Comparison of ENCODE assay signal across 7 cellular contexts in the genomic region with DNA sequence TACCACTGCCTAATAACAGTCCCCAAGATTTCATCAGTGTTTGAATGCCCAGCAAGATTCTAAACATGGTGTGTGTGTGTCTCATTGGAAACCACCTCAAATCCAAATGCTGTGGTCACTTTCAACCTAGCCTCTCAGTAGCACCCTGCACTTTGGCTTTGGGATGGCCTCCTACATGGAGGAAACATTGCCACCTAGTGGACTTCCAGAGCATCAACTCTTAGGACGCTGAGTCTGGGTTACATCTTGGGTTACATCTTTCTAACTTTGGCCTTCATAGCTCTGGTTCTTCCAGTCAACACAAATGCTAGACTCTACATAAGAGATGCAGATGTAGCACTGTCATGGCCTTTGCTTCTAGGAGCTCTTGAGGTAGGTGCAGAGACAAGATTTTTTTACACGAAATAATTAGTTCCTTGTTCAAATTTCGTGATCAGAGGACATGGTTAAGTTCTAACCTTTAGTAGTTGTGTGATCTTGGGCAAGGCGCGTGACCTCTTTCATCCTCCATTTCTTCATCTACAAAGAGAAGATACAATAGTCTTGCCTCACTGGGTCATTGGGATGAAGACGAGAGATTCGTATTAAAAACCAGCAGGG.
DNase-seq lines count a peak whose midpoint lies in the region; ATAC-seq, FAIRE-seq and TF ChIP-seq lines count a peak whose summit lies in the region.

No MANE protein-coding gene starts in this region.

- H3K9me3 Mint-ChIP-seq in HFFc6 = no peaks in the 10 kb centered on the region
- H3K9me3 Mint-ChIP-seq in activated naive CD8-positive, alpha-beta T cell treated with anti-CD3 and anti-CD28 coated beads, Interleukin-2, amount 50 U/mL, for 24 hours = no peaks in the 10 kb centered on the region

- peak; percentile 45 for DNase-seq in EL
- peak; percentile 46 for DNase-seq in HFFc6
- DNase-seq in NCI-H345 treated with DMSO at 0.1 percent for 48 hours (lab: John Stamatoyannopoulos, UW; ENCODE audit: unreplicated experiment) = peak; percentile 54
- DNase-seq in activated naive CD8-positive, alpha-beta T cell treated with anti-CD3 and anti-CD28 coated beads, Interleukin-2, amount 50 U/mL, for 24 hours = peak; percentile 12
- DNase-seq in right atrium auricular region (ENCODE audit: low spot score) = no peak
- peak; percentile 53 for DNase-seq in small intestine

- 78 to 81% (median 79%) methylated on average over 7 of the region's 7 CpGs for WGBS in small intestine, 3 donors

- H3K27ac ChIP-seq in right atrium auricular region = no peak overlapping the region
- no peak overlapping the region for H3K27ac ChIP-seq in small intestine (ENCODE audit: low read depth in 1 of 2, low read length in 1 of 2)

- H3K4me3 Mint-ChIP-seq in HFFc6 = no peak overlapping the region
- H3K4me3 Mint-ChIP-seq in activated naive CD8-positive, alpha-beta T cell treated with anti-CD3 and anti-CD28 coated beads, Interleukin-2, amount 50 U/mL, for 24 hours = no peak overlapping the region

- no peaks in the 10 kb centered on the region for H3K4me1 ChIP-seq in right atrium auricular region
- H3K4me1 ChIP-seq in small intestine (ENCODE audit: control insufficient read depth in 2 of 2, insufficient read depth in 1 of 2, low read depth in 1 of 2, low read length in 1 of 2) = no peaks in the 10 kb centered on the region

- no peak for FAIRE-seq in small intestine (lab: Jason Lieb, UNC)

- H3K27me3 ChIP-seq in right atrium auricular region = no peaks in the 10 kb centered on the region
- H3K27me3 ChIP-seq in small intestine (ENCODE audit: control insufficient read depth in 2 of 2, insufficient read depth in 2 of 2, low read length in 2 of 2) = peaks cover 0 to 5% of the 10 kb centered on the region in 2 donors

- peak; percentile 91 for TF ChIP-seq CTCF in HFFc6 (IDR thresholded peaks at IDR 0.05)
- peak; percentile 49 to 84 for TF ChIP-seq CTCF in right atrium auricular region (IDR thresholded peaks at IDR 0.05)

- H3K27ac Mint-ChIP-seq in HFFc6 = no peak overlapping the region
- H3K27ac Mint-ChIP-seq in activated naive CD8-positive, alpha-beta T cell treated with anti-CD3 and anti-CD28 coated beads, Interleukin-2, amount 50 U/mL, for 24 hours = no peak overlapping the region

- H3K4me3 ChIP-seq in right atrium auricular region (no peak overlapping the region), small intestine (ENCODE audit: low read depth in 1 of 2, low read length in 2 of 2) (no peak overlapping the region)

- H3K9me3 ChIP-seq in right atrium auricular region (no peaks in the 10 kb centered on the region), small intestine (ENCODE audit: control insufficient read depth, low read depth) (no peaks in the 10 kb centered on the region)

- no peak for ATAC-seq in activated naive CD8-positive, alpha-beta T cell treated with anti-CD3 and anti-CD28 coated beads, Interleukin-2, amount 50 U/mL, for 24 hours
- no peak for ATAC-seq in GM18867 (IDR thresholded peaks at IDR 0.05; ENCODE audit: unreplicated experiment)

- peaks cover 23% of the 10 kb centered on the region for H3K27me3 Mint-ChIP-seq in HFFc6 (ENCODE audit: insufficient read depth)
- no peaks in the 10 kb centered on the region for H3K27me3 Mint-ChIP-seq in activated naive CD8-positive, alpha-beta T cell treated with anti-CD3 and anti-CD28 coated beads, Interleukin-2, amount 50 U/mL, for 24 hours

- no peaks in the 10 kb centered on the region for H3K4me1 Mint-ChIP-seq in HFFc6 (ENCODE audit: low read depth)
- no peaks in the 10 kb centered on the region for H3K4me1 Mint-ChIP-seq in activated naive CD8-positive, alpha-beta T cell treated with anti-CD3 and anti-CD28 coated beads, Interleukin-2, amount 50 U/mL, for 24 hours

- H3K36me3 ChIP-seq in right atrium auricular region (no peaks in the 10 kb centered on the region), small intestine (ENCODE audit: control insufficient read depth in 2 of 2, insufficient read depth in 2 of 2, low read length in 2 of 2) (no peaks in the 10 kb centered on the region)

- H3K36me3 Mint-ChIP-seq in HFFc6 (ENCODE audit: low read depth) = no peaks in the 10 kb centered on the region
- no peaks in the 10 kb centered on the region for H3K36me3 Mint-ChIP-seq in activated naive CD8-positive, alpha-beta T cell treated with anti-CD3 and anti-CD28 coated beads, Interleukin-2, amount 50 U/mL, for 24 hours (ENCODE audit: low read depth)
